8 cellular contexts compared by ENCODE assay signal in the genomic region with DNA sequence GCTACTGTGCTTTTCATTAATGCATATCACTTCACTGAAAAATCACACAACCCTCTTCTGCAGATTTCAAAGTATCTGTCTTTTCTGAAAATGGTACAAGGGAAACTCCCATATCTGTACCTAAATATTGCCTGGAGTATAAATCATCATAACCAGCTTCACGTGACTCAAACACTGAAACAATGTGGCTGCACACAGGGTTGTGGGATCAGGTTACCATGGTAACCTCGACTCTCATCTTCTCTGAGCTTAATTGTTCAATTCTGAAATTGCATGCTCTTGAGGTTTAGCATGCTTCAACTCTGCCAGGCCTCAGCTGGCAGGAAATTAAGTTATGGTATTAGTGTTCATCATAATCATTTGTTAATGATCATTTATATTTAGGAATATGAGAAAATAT.
DNase-seq lines count a peak whose midpoint lies in the region; ATAC-seq and TF ChIP-seq lines count a peak whose summit lies in the region.

No MANE protein-coding gene starts in this region.

- peak; percentile 16 for DNase-seq in EL
- DNase-seq in NCI-H1417 (lab: John Stamatoyannopoulos, UW) = peak; percentile 60 to 91 (median 77)
- peak; percentile 27 for DNase-seq in astrocyte of the hippocampus (ENCODE audit: low read depth, low spot score)
- DNase-seq in PC-9 = no peak
- DNase-seq in osteocyte (ENCODE audit: extremely low spot score, unreplicated experiment) = no peak

- no peak overlapping the region for H2AFZ ChIP-seq in PC-9

- no peaks in the 10 kb centered on the region for H3K9me3 ChIP-seq in PC-9 (ENCODE audit: insufficient read depth, low read depth)

- H3K9me2 ChIP-seq in PC-9 (ENCODE audit: insufficient read depth) = no peaks in the 10 kb centered on the region

- H3K4me3 ChIP-seq in PC-9 = no peak overlapping the region

- no peaks in the 10 kb centered on the region for H3K79me2 ChIP-seq in PC-9 (ENCODE audit: low read depth)

- CTCF ChIA-PET in PC-9 (lab: Charles Lee) = no interaction called here

- no peak for TF ChIP-seq CTCF in PC-9 (conservative IDR thresholded peaks at IDR 0.05)
- no peak for TF ChIP-seq CTCF in osteocyte (IDR thresholded peaks at IDR 0.05)

- H3K27me3 Mint-ChIP-seq in osteocyte (ENCODE audit: unreplicated experiment) = peaks cover 3% of the 10 kb centered on the region

- H4K20me1 ChIP-seq in PC-9 (ENCODE audit: insufficient read depth) = no peaks in the 10 kb centered on the region

- no peak overlapping the region for H3K4me3 Mint-ChIP-seq in osteocyte (ENCODE audit: unreplicated experiment)

- no peaks in the 10 kb centered on the region for H3K9me3 Mint-ChIP-seq in osteocyte (ENCODE audit: unreplicated experiment)

- H3K27ac ChIP-seq in PC-9 = no peak overlapping the region

- H3K27ac Mint-ChIP-seq in osteocyte (ENCODE audit: unreplicated experiment) = no peak overlapping the region

- peaks cover 4% of the 10 kb centered on the region for H3K4me1 Mint-ChIP-seq in osteocyte (ENCODE audit: unreplicated experiment)

- H3K4me2 ChIP-seq in PC-9 = no peak overlapping the region

- BruUV-seq in PC-9 (replicated peaks; lab: Mats Ljungman, UMichigan) = no TSS peak

- H3K4me1 ChIP-seq in PC-9 (replicated peaks; ENCODE audit: insufficient read depth) = no peaks in the 10 kb centered on the region

- peak; percentile 51 for ATAC-seq in GM21367 (IDR thresholded peaks at IDR 0.05; ENCODE audit: unreplicated experiment)
- ATAC-seq in GM21526 (IDR thresholded peaks at IDR 0.05; ENCODE audit: low FRiP score, unreplicated experiment) = no peak
- no peak for ATAC-seq in HG03045 (IDR thresholded peaks at IDR 0.05; ENCODE audit: unreplicated experiment)

- no peaks in the 10 kb centered on the region for H3K27me3 ChIP-seq in PC-9 (ENCODE audit: insufficient read depth, low read depth)

- POLR2A ChIA-PET in PC-9 (lab: Charles Lee; ENCODE audit: unreplicated experiment) = no interaction called here

- no peaks in the 10 kb centered on the region for H3K36me3 ChIP-seq in PC-9 (ENCODE audit: low read depth)

- H3F3A ChIP-seq in PC-9 (ENCODE audit: insufficient read depth, low read depth) = no peaks in the 10 kb centered on the region

- intact Hi-C loops in PC-9 (cut with micrococcal nuclease; ENCODE audit: unreplicated experiment) = no loop called here

- no peaks in the 10 kb centered on the region for H3K36me3 Mint-ChIP-seq in osteocyte (ENCODE audit: unreplicated experiment)

Comparison
In these comparisons a context has a peak if more than half of its experiments do, and no peak if none do; other contexts are left out.
1. DNase-seq: peak in EL (single experiment), NCI-H1417 (3 of 3) and astrocyte of the hippocampus (single experiment); none in PC-9 (0 of 2) and osteocyte (single experiment).